In the genomic region with DNA sequence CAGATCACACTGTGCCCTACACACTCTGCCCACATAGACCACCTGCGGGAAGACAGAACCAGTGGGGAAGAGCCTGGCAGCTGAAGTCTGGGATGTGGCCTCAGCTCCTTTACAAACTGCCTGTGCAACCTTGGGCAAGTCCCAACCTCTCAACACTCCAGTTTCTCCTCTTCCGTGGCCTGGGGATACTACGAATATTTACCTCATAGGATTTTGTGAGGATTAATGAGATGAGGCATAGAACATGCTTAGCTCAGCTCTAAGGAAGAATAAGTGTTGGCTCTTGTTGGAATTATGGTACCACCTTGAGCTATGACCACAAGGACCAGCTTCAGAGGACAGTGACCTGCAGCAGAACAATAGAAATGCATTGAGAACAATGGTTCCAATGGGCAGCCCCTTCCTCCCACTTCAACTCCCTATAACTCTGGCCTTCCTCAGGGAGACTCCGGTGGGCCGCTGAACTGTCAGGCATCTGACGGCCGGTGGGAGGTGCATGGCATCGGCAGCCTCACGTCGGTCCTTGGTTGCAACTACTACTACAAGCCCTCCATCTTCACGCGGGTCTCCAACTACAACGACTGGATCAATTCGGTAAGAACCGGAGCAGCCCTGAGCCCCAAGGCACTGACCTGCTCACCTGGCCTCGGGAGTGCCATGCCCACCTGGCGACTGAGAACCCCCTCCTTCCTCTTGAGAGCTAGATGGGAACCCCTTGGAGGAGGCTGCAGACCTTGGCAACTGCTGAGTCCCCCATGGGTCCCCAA, we compare ENCODE assay signal across 6 cellular contexts. TPM values are rescaled to one million over a fixed set of nuclear protein-coding genes. Genes with fewer than 3 reads are reported as not detected.
"Had no signal": no experiment of that assay in that cellular context is flagged by ENCODE, and none has a peak within 500 bp of the region (broad histone marks: within the 10 kb centered on the region; RNA-seq: fewer than 3 reads in every experiment).

No MANE protein-coding gene starts in this region.

RNA-seq across cellular contexts. Expression of gene CELA2B, which starts 11.1 kb away (rescaled TPM):
- total RNA-seq: GM23338, H1, H9, HT-29, IMR-90 had no signal
- polyA plus RNA-seq: GM23338, H1, IMR-90 had no signal

RNA-seq across cellular contexts. Expression of gene CELA2A, which starts 30.5 kb away (rescaled TPM):
- total RNA-seq: GM23338, H1, H9, HT-29, IMR-90 had no signal
- polyA plus RNA-seq: GM23338, H1, IMR-90, K562 had no signal

RNA-seq across cellular contexts. Expression of gene CTRC, which starts 48.8 kb away (rescaled TPM):
- total RNA-seq: H9, HT-29, IMR-90 had no signal
- polyA plus RNA-seq: GM23338, H1, IMR-90, K562 had no signal
